ENCODE assay signal across 17 cellular contexts in genomic region chr9:6884960-6885359, GRCh38.
DNase-seq lines count a peak whose midpoint lies in the region; ATAC-seq lines count a peak whose summit lies in the region.
"Had no signal": no experiment of that assay in that cellular context is flagged by ENCODE, and none has a peak within 500 bp of the region (broad histone marks: within the 10 kb centered on the region; RNA-seq: fewer than 3 reads in every experiment).

No MANE protein-coding gene starts in this region.

- no peak overlapping the region for H3K4me3 Mint-ChIP-seq in activated naive CD4-positive, alpha-beta T cell treated with anti-CD3 and anti-CD28 coated beads, Interleukin-2, amount 50 U/mL, for 24 hours
- H3K4me3 Mint-ChIP-seq in central memory CD8-positive, alpha-beta T cell: no peak overlapping the region
- H3K4me3 Mint-ChIP-seq: CD4-positive, alpha-beta T cell; H9 had no signal

- H3K9me3 Mint-ChIP-seq in activated naive CD4-positive, alpha-beta T cell treated with anti-CD3 and anti-CD28 coated beads, Interleukin-2, amount 50 U/mL, for 24 hours: no peaks in the 10 kb centered on the region
- no peaks in the 10 kb centered on the region for H3K9me3 Mint-ChIP-seq in central memory CD8-positive, alpha-beta T cell
- H3K9me3 Mint-ChIP-seq: CD4-positive, alpha-beta T cell; H9; IgD-negative memory B cell had no signal

- ATAC-seq in central memory CD8-positive, alpha-beta T cell (replicated peaks; ENCODE audit: extremely low read depth, poor library complexity, severe bottlenecking): no peak
- no peak for ATAC-seq in HG03135 (IDR thresholded peaks at IDR 0.05; ENCODE audit: unreplicated experiment)

- peaks cover 31% of the 10 kb centered on the region for H3K36me3 Mint-ChIP-seq in activated naive CD4-positive, alpha-beta T cell treated with anti-CD3 and anti-CD28 coated beads, Interleukin-2, amount 50 U/mL, for 24 hours
- peaks cover 20% of the 10 kb centered on the region for H3K36me3 Mint-ChIP-seq in central memory CD8-positive, alpha-beta T cell (ENCODE audit: insufficient read depth)

- peak overlapping the region; percentile 44 for H3K27ac Mint-ChIP-seq in activated naive CD4-positive, alpha-beta T cell treated with anti-CD3 and anti-CD28 coated beads, Interleukin-2, amount 50 U/mL, for 24 hours
- H3K27ac Mint-ChIP-seq in central memory CD8-positive, alpha-beta T cell (ENCODE audit: low read depth): peak overlapping the region; percentile 17
- H3K27ac Mint-ChIP-seq: CD4-positive, alpha-beta T cell; H9 had no signal

- no peak for DNase-seq in activated naive CD4-positive, alpha-beta T cell treated with Interleukin-2 at 50 U/mL for 16 hours
- DNase-seq in NCI-H69 (lab: John Stamatoyannopoulos, UW) (peak; percentile 64), glomerular visceral epithelial cell (ENCODE audit: extremely low spot score) (no peak), T1000 (lab: John Stamatoyannopoulos, UW) (no peak)
- DNase-seq in central memory CD8-positive, alpha-beta T cell (ENCODE audit: low spot score in 2 of 2): no peak
- DNase-seq: 8988T; AML-193; C1 segment of cervical spinal cord; CD4-positive, alpha-beta T cell; DMS153; DND-41; GF-D8; GOT3; H9 had no signal

- no peaks in the 10 kb centered on the region for H3K27me3 Mint-ChIP-seq in activated naive CD4-positive, alpha-beta T cell treated with anti-CD3 and anti-CD28 coated beads, Interleukin-2, amount 50 U/mL, for 24 hours
- H3K27me3 Mint-ChIP-seq in central memory CD8-positive, alpha-beta T cell: no peaks in the 10 kb centered on the region
- H3K27me3 Mint-ChIP-seq: CD4-positive, alpha-beta T cell; IgD-negative memory B cell had no signal

- H3K4me1 Mint-ChIP-seq in activated naive CD4-positive, alpha-beta T cell treated with anti-CD3 and anti-CD28 coated beads, Interleukin-2, amount 50 U/mL, for 24 hours: peaks cover 23% of the 10 kb centered on the region
- H3K4me1 Mint-ChIP-seq in central memory CD8-positive, alpha-beta T cell: peaks cover 32% of the 10 kb centered on the region
